ENCODE assay signal across 17 cellular contexts in genomic region chr3:188720636-188721035, GRCh38.
A peak's percentile ranks its signal among the peaks of the same experiment; 100 is the strongest.
DNase-seq lines count a peak whose midpoint lies in the region; ATAC-seq and TF ChIP-seq lines count a peak whose summit lies in the region.
"Had no signal": no experiment of that assay in that cellular context is flagged by ENCODE, and none has a peak within 500 bp of the region (broad histone marks: within the 10 kb centered on the region; RNA-seq: fewer than 3 reads in every experiment).

No MANE protein-coding gene starts in this region.

- H3K4me1 ChIP-seq in body of pancreas (peaks cover 4% of the 10 kb centered on the region), hepatocyte (ENCODE audit: insufficient read depth) (no peaks in the 10 kb centered on the region)
- H3K4me1 ChIP-seq: SJSA1 had no signal

- no peak for TF ChIP-seq POLR2A in body of pancreas (IDR thresholded peaks at IDR 0.05)

- ATAC-seq in body of pancreas, result peak; percentile 18
- ATAC-seq: GM23338 had no signal

- no peak overlapping the region for H3K27ac ChIP-seq in body of pancreas
- no peak overlapping the region for H3K27ac ChIP-seq in hepatocyte
- H3K27ac ChIP-seq: esophagus muscularis mucosa, KMS-11, neutrophil, SJSA1 had no signal

- H2AFZ ChIP-seq in hepatocyte, result no peak overlapping the region
- H2AFZ ChIP-seq: GM23338 had no signal

- DNase-seq in AG20443 (ENCODE audit: low spot score), result peak; percentile 42
- DNase-seq in HCEC 1CT, result peak; percentile 71
- no peak for DNase-seq in body of pancreas
- DNase-seq in kidney tubule cell (ENCODE audit: low spot score), result peak; percentile 66
- no peak for DNase-seq in NCI-H748 treated with DMSO at 0.1 percent for 48 hours (lab: John Stamatoyannopoulos, UW)
- no peak for DNase-seq in globus pallidus (ENCODE audit: low spot score)
- no peak for DNase-seq in hepatocyte (ENCODE audit: low spot score)
- DNase-seq in T-helper 2 cell treated with Interferon-gamma antibody and Interleukin-4, amounts not matched to agents 5 μg/mL and 100 μg/mL, for 36 hours (ENCODE audit: low spot score), result no peak
- DNase-seq: CD4-positive, CD25-positive, alpha-beta regulatory T cell; cortex of kidney; NCI-H2029 treated with DMSO at 0.1 percent for 48 hours had no signal

- no peaks in the 10 kb centered on the region for H4K20me1 ChIP-seq in hepatocyte (ENCODE audit: insufficient read depth, poor library complexity, severe bottlenecking)

- H3K79me2 ChIP-seq in hepatocyte, result peaks cover 16% of the 10 kb centered on the region

- H3K4me3 ChIP-seq in body of pancreas (no peak overlapping the region), hepatocyte (no peak overlapping the region)
- H3K4me3 ChIP-seq: esophagus muscularis mucosa, GM23338, SJSA1 had no signal

- no peaks in the 10 kb centered on the region for H3K9me3 Mint-ChIP-seq in T-helper 2 cell treated with Interferon-gamma antibody and Interleukin-4, amounts not matched to agents 5 μg/mL and 100 μg/mL, for 36 hours
- H3K9me3 Mint-ChIP-seq: GM23338; stimulated activated naive CD8-positive, alpha-beta T cell treated with anti-CD3 and anti-CD28 coated beads, Interleukin-15, Interleukin-2, amounts not matched to agents 100 ng/mL and 50 ng/mL, for 24 hours had no signal

- H3K27ac Mint-ChIP-seq in T-helper 2 cell treated with Interferon-gamma antibody and Interleukin-4, amounts not matched to agents 5 μg/mL and 100 μg/mL, for 36 hours, result no peak overlapping the region
- H3K27ac Mint-ChIP-seq: CD4-positive, CD25-positive, alpha-beta regulatory T cell; GM23338; stimulated activated naive CD8-positive, alpha-beta T cell treated with anti-CD3 and anti-CD28 coated beads, Interleukin-15, Interleukin-2, amounts not matched to agents 100 ng/mL and 50 ng/mL, for 24 hours had no signal

- H3K27me3 ChIP-seq in body of pancreas (no peaks in the 10 kb centered on the region), hepatocyte (no peaks in the 10 kb centered on the region)
- H3K27me3 ChIP-seq: esophagus muscularis mucosa, neutrophil, SJSA1 had no signal

- H3K9me3 ChIP-seq in body of pancreas (no peaks in the 10 kb centered on the region), hepatocyte (ENCODE audit: low read depth) (no peaks in the 10 kb centered on the region)
- H3K9me3 ChIP-seq: esophagus muscularis mucosa, neutrophil, SJSA1 had no signal

- H3K4me3 Mint-ChIP-seq in T-helper 2 cell treated with Interferon-gamma antibody and Interleukin-4, amounts not matched to agents 5 μg/mL and 100 μg/mL, for 36 hours, result no peak overlapping the region
- H3K4me3 Mint-ChIP-seq: CD4-positive, CD25-positive, alpha-beta regulatory T cell; GM23338; stimulated activated naive CD8-positive, alpha-beta T cell treated with anti-CD3 and anti-CD28 coated beads, Interleukin-15, Interleukin-2, amounts not matched to agents 100 ng/mL and 50 ng/mL, for 24 hours had no signal

- intact Hi-C loops in body of pancreas (cut with DNase I), result no loop called here

- no peak overlapping the region for H3K4me2 ChIP-seq in hepatocyte
- H3K4me2 ChIP-seq: GM23338, KMS-11 had no signal

- H3K9me2 ChIP-seq in hepatocyte (replicated peaks; ENCODE audit: insufficient read depth), result no peaks in the 10 kb centered on the region

- no peak for TF ChIP-seq CTCF in body of pancreas (IDR thresholded peaks at IDR 0.05)
- TF ChIP-seq CTCF in hepatocyte (IDR thresholded peaks at IDR 0.05; ENCODE audit: poor library complexity), result no peak

- H3K36me3 ChIP-seq in body of pancreas (replicated peaks in 1 of 2; ENCODE audit: insufficient read depth in 1 of 2, low read depth in 2 of 2) (no peaks in the 10 kb centered on the region), hepatocyte (replicated peaks; ENCODE audit: insufficient read depth, low read depth) (no peaks in the 10 kb centered on the region)
- H3K36me3 ChIP-seq: neutrophil had no signal

- H3K4me1 Mint-ChIP-seq in T-helper 2 cell treated with Interferon-gamma antibody and Interleukin-4, amounts not matched to agents 5 μg/mL and 100 μg/mL, for 36 hours (ENCODE audit: low read depth), result peaks cover 13% of the 10 kb centered on the region
- H3K4me1 Mint-ChIP-seq: GM23338 had no signal

- H3K27me3 Mint-ChIP-seq in T-helper 2 cell treated with Interferon-gamma antibody and Interleukin-4, amounts not matched to agents 5 μg/mL and 100 μg/mL, for 36 hours (ENCODE audit: low read depth), result peaks cover 8% of the 10 kb centered on the region
- H3K27me3 Mint-ChIP-seq: CD4-positive, CD25-positive, alpha-beta regulatory T cell; stimulated activated naive CD8-positive, alpha-beta T cell treated with anti-CD3 and anti-CD28 coated beads, Interleukin-15, Interleukin-2, amounts not matched to agents 100 ng/mL and 50 ng/mL, for 24 hours had no signal

- H3K36me3 Mint-ChIP-seq in T-helper 2 cell treated with Interferon-gamma antibody and Interleukin-4, amounts not matched to agents 5 μg/mL and 100 μg/mL, for 36 hours (ENCODE audit: low read depth), result no peaks in the 10 kb centered on the region

Comparison
In these comparisons a context has a peak if more than half of its experiments do, and no peak if none do; other contexts are left out.
1. DNase-seq: peak in AG20443 (single experiment), HCEC 1CT (single experiment) and kidney tubule cell (single experiment); none in body of pancreas (0 of 4), NCI-H748 treated with DMSO at 0.1 percent for 48 hours (single experiment), globus pallidus (single experiment), hepatocyte (single experiment) and T-helper 2 cell treated with Interferon-gamma antibody and Interleukin-4, amounts not matched to agents 5 μg/mL and 100 μg/mL, for 36 hours (single experiment).